In the genomic region with DNA sequence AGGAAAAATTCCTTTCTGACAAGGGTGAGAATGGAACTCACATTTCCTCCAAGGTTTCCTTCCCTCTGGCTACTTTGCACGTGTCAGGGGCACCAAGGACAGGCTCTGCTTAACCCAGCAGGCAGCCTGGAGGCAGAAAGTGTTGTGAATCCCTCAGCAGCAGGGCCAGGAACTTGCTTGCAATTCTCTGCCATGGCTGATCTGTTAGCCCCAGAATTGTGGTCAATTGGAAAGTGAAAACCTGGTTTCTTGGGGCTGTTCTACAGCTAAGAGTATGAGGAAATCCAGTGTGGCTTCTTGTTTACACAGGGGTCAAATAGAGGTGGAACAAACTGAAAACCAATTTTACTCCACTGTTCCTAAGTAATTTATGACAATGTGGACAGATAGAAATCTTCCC, we compare ENCODE assay signal across 9 cellular contexts. TPM values are rescaled to one million over a fixed set of nuclear protein-coding genes. Genes with fewer than 3 reads are reported as not detected.
DNase-seq lines count a peak whose midpoint lies in the region; ATAC-seq and TF ChIP-seq lines count a peak whose summit lies in the region.
"Had no signal": no experiment of that assay in that cellular context is flagged by ENCODE, and none has a peak within 500 bp of the region (broad histone marks: within the 10 kb centered on the region; RNA-seq: fewer than 3 reads in every experiment).

No MANE protein-coding gene starts in this region.

- intact Hi-C loops in spleen (cut with DNase I; ENCODE audit: low total_unique reads), result no loop called here
- intact Hi-C loops in left cardiac atrium (cut with DNase I), result no loop called here

- DNase-seq in iPS-NIHi11 (ENCODE audit: low spot score), result peak; percentile 44
- no peak for DNase-seq in spleen
- DNase-seq in NCI-H1930 (lab: John Stamatoyannopoulos, UW), result no peak
- DNase-seq in NCI-H510A (lab: John Stamatoyannopoulos, UW), result no peak
- DNase-seq in left cardiac atrium, result no peak
- DNase-seq: heart left ventricle had no signal

- H3K9ac ChIP-seq in HUES48 (ENCODE audit: low read depth, low read length), result no peak overlapping the region

- peak overlapping the region; percentile 66 for H3K27ac ChIP-seq in HUES48 (ENCODE audit: low read depth, low read length)
- peak overlapping the region in 2 of 8 donors; percentile 29 to 30 for H3K27ac ChIP-seq in spleen
- H3K27ac ChIP-seq: heart left ventricle had no signal

- no peaks in the 10 kb centered on the region for H3K36me3 ChIP-seq in HUES48 (ENCODE audit: control insufficient read depth, insufficient read depth, low read length)
- H3K36me3 ChIP-seq in spleen, result no peaks in the 10 kb centered on the region
- H3K36me3 ChIP-seq: heart left ventricle had no signal

- H3K27me3 ChIP-seq in HUES48 (ENCODE audit: control insufficient read depth, insufficient read depth, low read length) (no peaks in the 10 kb centered on the region), spleen (replicated peaks in 1 of 7) (no peaks in the 10 kb centered on the region)

- ATAC-seq in GM18511 (IDR thresholded peaks at IDR 0.05; ENCODE audit: unreplicated experiment) (peak; percentile 93), GM21825 (IDR thresholded peaks at IDR 0.05; ENCODE audit: unreplicated experiment) (peak; percentile 97), left cardiac atrium (no peak)
- ATAC-seq: heart left ventricle had no signal

- TF ChIP-seq POLR2A in spleen (IDR thresholded peaks at IDR 0.05), result no peak

- 7 to 19% (median 13%) methylated on average over 1 of the region's 1 CpG for WGBS in spleen, 5 donors

- no peak for TF ChIP-seq CTCF in spleen (IDR thresholded peaks at IDR 0.05 in 8 of 11, conservative IDR thresholded peaks at IDR 0.05 in 3 of 11)

- H3K4me1 ChIP-seq in HUES48 (ENCODE audit: control insufficient read depth, insufficient read depth, low read length) (peaks cover 27% of the 10 kb centered on the region), spleen (no peaks in the 10 kb centered on the region)
- H3K4me1 ChIP-seq: heart left ventricle had no signal

- no peak overlapping the region for H3K4me3 ChIP-seq in HUES48 (ENCODE audit: low read depth, low read length)
- H3K4me3 ChIP-seq in spleen, result no peak overlapping the region
- H3K4me3 ChIP-seq: heart left ventricle had no signal

- H3K9me3 ChIP-seq in HUES48 (ENCODE audit: control insufficient read depth, insufficient read depth, low read length), result no peaks in the 10 kb centered on the region
- H3K9me3 ChIP-seq in spleen, result no peaks in the 10 kb centered on the region
- H3K9me3 ChIP-seq: heart left ventricle had no signal

RNA-seq across cellular contexts. Expression of a gene that starts 38.3 kb away (rescaled TPM):
- total RNA-seq in spleen, result 10 to 100 TPM; 13.4 to 31.5 (median 14.9) TPM
- 10 to 100 TPM in 1 of 3 donors, 1 to 10 TPM in 2; 7.7 to 10.1 (median 8.2) TPM for polyA plus RNA-seq in spleen
- 1 to 10 TPM; 5.9 to 6.4 TPM for total RNA-seq in left cardiac atrium

Comparison
In these comparisons a context has a peak if more than half of its experiments do, and no peak if none do; other contexts are left out.
1. ATAC-seq: peak in GM18511 (single experiment) and GM21825 (single experiment); none in left cardiac atrium (0 of 2).